In genomic region chr5:17257705-17258273, GRCh38 we compare ENCODE assay signal across 7 cellular contexts. TPM values are rescaled to one million over a fixed set of nuclear protein-coding genes. Genes with fewer than 3 reads are reported as not detected.
DNase-seq lines count a peak whose midpoint lies in the region; ATAC-seq and TF ChIP-seq lines count a peak whose summit lies in the region.

No MANE protein-coding gene starts in this region.

- H3K27ac ChIP-seq in GM23248 (peak overlapping the region; percentile 47), HL-60 (replicated peaks) (peak overlapping the region; percentile 84)

- peaks cover 5% of the 10 kb centered on the region for H3K9me3 Mint-ChIP-seq in osteocyte (ENCODE audit: unreplicated experiment)

- peak; percentile 84 for ATAC-seq in GM18868 (IDR thresholded peaks at IDR 0.05; ENCODE audit: unreplicated experiment)

- H3K27me3 ChIP-seq in GM23248 (replicated peaks; ENCODE audit: insufficient read depth) (no peaks in the 10 kb centered on the region), HL-60 (ENCODE audit: insufficient read depth, poor library complexity, severe bottlenecking) (no peaks in the 10 kb centered on the region), MG63 (no peaks in the 10 kb centered on the region)

- H3K4me2 ChIP-seq in GM23248 (ENCODE audit: unreplicated experiment), result peak overlapping the region; percentile 14

- no peak for TF ChIP-seq CTCF in HL-60 (IDR thresholded peaks at IDR 0.05; ENCODE audit: insufficient read depth, low read length)
- TF ChIP-seq CTCF in osteocyte (IDR thresholded peaks at IDR 0.05), result no peak

- H3K4me3 ChIP-seq in GM23248 (no peak overlapping the region), HL-60 (replicated peaks; ENCODE audit: insufficient read depth, low read length) (no peak overlapping the region), MG63 (no peak overlapping the region)

- 0 out of 2 replicates have a peak, but pooled peaks cover 2% of the 10 kb centered on the region for H3K36me3 ChIP-seq in GM23248 (ENCODE audit: low read depth)
- peaks cover 98% of the 10 kb centered on the region for H3K36me3 ChIP-seq in MG63

- H3K9me2 ChIP-seq in GM23248 (ENCODE audit: insufficient read depth), result no peaks in the 10 kb centered on the region

- in situ Hi-C loops in GM23248 (cut with MboI), result no loop called here

- H3K36me3 Mint-ChIP-seq in osteocyte (ENCODE audit: unreplicated experiment), result peaks cover 45% of the 10 kb centered on the region

- H3K9me3 ChIP-seq in GM23248 (ENCODE audit: low read depth), result no peaks in the 10 kb centered on the region
- H3K9me3 ChIP-seq in MG63, result peaks cover 38% of the 10 kb centered on the region

- H3K4me1 ChIP-seq in GM23248 (ENCODE audit: insufficient read depth), result peaks cover 47% of the 10 kb centered on the region

- H3K79me2 ChIP-seq in GM23248 (ENCODE audit: insufficient read depth), result peaks cover 100% of the 10 kb centered on the region

- WGBS in GM23248 (ENCODE audit: low coverage in 1 of 2, low lambda C conversion rate in 2 of 2, missing lambda C conversion rate in 2 of 2), 2 experiments, result 85 to 86% methylated on average over 5 of the region's 5 CpGs

- no peaks in the 10 kb centered on the region for H3K27me3 Mint-ChIP-seq in osteocyte (ENCODE audit: unreplicated experiment)

- no peak overlapping the region for H3K9ac ChIP-seq in GM23248

- H3K4me1 Mint-ChIP-seq in osteocyte (ENCODE audit: unreplicated experiment), result peaks cover 80% of the 10 kb centered on the region

- peak overlapping the region; percentile 59 for H3K27ac Mint-ChIP-seq in osteocyte (ENCODE audit: unreplicated experiment)

- 0 out of 2 replicates have a peak, but pooled peaks cover 3% of the 10 kb centered on the region for H4K20me1 ChIP-seq in GM23248 (ENCODE audit: insufficient read depth)

- H3K4me3 Mint-ChIP-seq in osteocyte (ENCODE audit: unreplicated experiment), result no peak overlapping the region

- peaks cover 72% of the 10 kb centered on the region for H3F3A ChIP-seq in GM23248 (ENCODE audit: insufficient read depth)

- no peak overlapping the region for H2AFZ ChIP-seq in GM23248

- DNase-seq in GM23248, result no peak
- DNase-seq in HL-60 (ENCODE audit: low read depth in 1 of 2, low spot score in 1 of 2), result no peak
- DNase-seq in osteocyte (ENCODE audit: extremely low spot score, unreplicated experiment), result no peak
- DNase-seq in kidney tubule cell (ENCODE audit: low spot score), result no peak
- DNase-seq in MG63, result no peak
- no peak for DNase-seq in NCI-H1417 treated with DMSO at 0.1 percent for 48 hours (lab: John Stamatoyannopoulos, UW)

RNA-seq across cellular contexts. Expression of gene BASP1, which starts 40.4 kb away (rescaled TPM):
- 121 and 124 TPM in 2 replicates for total RNA-seq in GM23248 (2014; rRNA removed; shearing (Covaris generic))
- polyA plus RNA-seq in GM23248 (2016; fragmentation: Nextera tagmentation; extraction: Ambion mirVana), result 58.4 and 60.4 TPM in 2 replicates
- 197 and 212 TPM in 2 replicates for total RNA-seq in osteocyte
- 543 and 644 TPM in 2 replicates for total RNA-seq in MG63 (2014; rRNA removed; shearing (Covaris generic); ENCODE audit: low replicate concordance)
